18 cellular contexts compared by ENCODE assay signal in genomic region chr16:50863673-50864144, GRCh38.
DNase-seq lines count a peak whose midpoint lies in the region; ATAC-seq and TF ChIP-seq lines count a peak whose summit lies in the region.
"Had no signal": no experiment of that assay in that cellular context is flagged by ENCODE, and none has a peak within 500 bp of the region (broad histone marks: within the 10 kb centered on the region; RNA-seq: fewer than 3 reads in every experiment).

No MANE protein-coding gene starts in this region.

- H3K27ac ChIP-seq in right atrium auricular region: no peak overlapping the region
- H3K27ac ChIP-seq in dorsolateral prefrontal cortex: peak overlapping the region in 50 of 59 donors; percentile 17 to 95 (median 87)
- H3K27ac ChIP-seq: BLaER1 treated with 17β-estradiol and CSF1 and Interleukin-3, amounts not matched to agents 10 nM and 100 nM; RWPE1 had no signal

- TF ChIP-seq CTCF in right atrium auricular region (IDR thresholded peaks at IDR 0.05) (no peak), dorsolateral prefrontal cortex (IDR thresholded peaks at IDR 0.05 in 54 of 56, conservative IDR thresholded peaks at IDR 0.05 in 2 of 56; ENCODE audit: low read depth in 1 of 56, partially characterized antibody in 56 of 56) (peak in 4 of 56 donors; percentile 0 to 8 (median 5)), neural crest cell (conservative IDR thresholded peaks at IDR 0.05) (no peak)

- H3K36me3 ChIP-seq in right atrium auricular region: no peaks in the 10 kb centered on the region
- H3K36me3 ChIP-seq: BLaER1 treated with 17β-estradiol and CSF1 and Interleukin-3, amounts not matched to agents 10 nM and 100 nM had no signal

- H3K4me1 ChIP-seq in right atrium auricular region: no peaks in the 10 kb centered on the region

- peak; percentile 26 for DNase-seq in right atrium auricular region (ENCODE audit: low spot score)
- no peak for DNase-seq in Right ventricle myocardium inferior (ENCODE audit: missing footprints)
- DNase-seq in dorsolateral prefrontal cortex: no peak
- no peak for DNase-seq in neural crest cell (ENCODE audit: low read depth, low spot score)
- no peak for DNase-seq in DMS114 treated with DMSO at 0.1 percent for 48 hours (lab: John Stamatoyannopoulos, UW; ENCODE audit: unreplicated experiment)
- no peak for DNase-seq in AG08395 (ENCODE audit: low spot score)
- DNase-seq: GF-D8, HFFc6, KG1, NCI-H1417 treated with DMSO at 0.1 percent for 48 hours, NCI-H1930, NCI-H446, NCI-H748 treated with DMSO at 0.1 percent for 48 hours, PC-3 had no signal

- peaks cover 3% of the 10 kb centered on the region for H3K9me3 Mint-ChIP-seq in neural crest cell
- H3K9me3 Mint-ChIP-seq: HFFc6 had no signal

- H3K27me3 ChIP-seq in right atrium auricular region (no peaks in the 10 kb centered on the region), dorsolateral prefrontal cortex (peaks cover 0 to 3% (median 0%) of the 10 kb centered on the region in 45 donors)
- H3K27me3 ChIP-seq: BLaER1 treated with 17β-estradiol and CSF1 and Interleukin-3, amounts not matched to agents 10 nM and 100 nM had no signal

- peaks cover 0 to 4% of the 10 kb centered on the region in 2 donors for H3K9me3 ChIP-seq in right atrium auricular region

- H3K36me3 Mint-ChIP-seq in neural crest cell (ENCODE audit: low read depth): no peaks in the 10 kb centered on the region

- ATAC-seq in Right ventricle myocardium inferior: no peak
- ATAC-seq in HG02588 (IDR thresholded peaks at IDR 0.05; ENCODE audit: unreplicated experiment): no peak
- no peak for ATAC-seq in GM18867 (IDR thresholded peaks at IDR 0.05; ENCODE audit: unreplicated experiment)
- ATAC-seq: PC-3 had no signal

- peak overlapping the region; percentile 21 for H3K27ac Mint-ChIP-seq in neural crest cell (ENCODE audit: unreplicated experiment)
- H3K27ac Mint-ChIP-seq: HFFc6 had no signal

- H3K4me3 Mint-ChIP-seq in neural crest cell: no peak overlapping the region
- H3K4me3 Mint-ChIP-seq: HFFc6 had no signal

- intact Hi-C loops in Right ventricle myocardium inferior (cut with DNase I) (no loop called here), dorsolateral prefrontal cortex (cut with DNase I) (loop anchor here (2.0 to 10.0 kb wide), 8 partner anchors 194 to 1121 kb away; partner anchors contain the start of gene SALL1 (in 1 of the 2))

- H3K4me1 Mint-ChIP-seq in neural crest cell: peaks cover 41% of the 10 kb centered on the region

- no peaks in the 10 kb centered on the region for H3K27me3 Mint-ChIP-seq in neural crest cell (ENCODE audit: low read depth)

- no peak overlapping the region for H3K4me3 ChIP-seq in right atrium auricular region
- H3K4me3 ChIP-seq in dorsolateral prefrontal cortex: peak overlapping the region in 39 of 59 donors; percentile 12 to 61 (median 39)
- H3K4me3 ChIP-seq: BLaER1 treated with 17β-estradiol and CSF1 and Interleukin-3, amounts not matched to agents 10 nM and 100 nM had no signal

Comparison
In these comparisons a context has a peak if more than half of its experiments do, and no peak if none do; other contexts are left out.
1. H3K27ac ChIP-seq: peak in dorsolateral prefrontal cortex (50 of 59); none in right atrium auricular region (0 of 2).
2. H3K4me3 ChIP-seq: peak in dorsolateral prefrontal cortex (39 of 59); none in right atrium auricular region (0 of 2).